ENCODE assay signal across 7 cellular contexts in the genomic region with DNA sequence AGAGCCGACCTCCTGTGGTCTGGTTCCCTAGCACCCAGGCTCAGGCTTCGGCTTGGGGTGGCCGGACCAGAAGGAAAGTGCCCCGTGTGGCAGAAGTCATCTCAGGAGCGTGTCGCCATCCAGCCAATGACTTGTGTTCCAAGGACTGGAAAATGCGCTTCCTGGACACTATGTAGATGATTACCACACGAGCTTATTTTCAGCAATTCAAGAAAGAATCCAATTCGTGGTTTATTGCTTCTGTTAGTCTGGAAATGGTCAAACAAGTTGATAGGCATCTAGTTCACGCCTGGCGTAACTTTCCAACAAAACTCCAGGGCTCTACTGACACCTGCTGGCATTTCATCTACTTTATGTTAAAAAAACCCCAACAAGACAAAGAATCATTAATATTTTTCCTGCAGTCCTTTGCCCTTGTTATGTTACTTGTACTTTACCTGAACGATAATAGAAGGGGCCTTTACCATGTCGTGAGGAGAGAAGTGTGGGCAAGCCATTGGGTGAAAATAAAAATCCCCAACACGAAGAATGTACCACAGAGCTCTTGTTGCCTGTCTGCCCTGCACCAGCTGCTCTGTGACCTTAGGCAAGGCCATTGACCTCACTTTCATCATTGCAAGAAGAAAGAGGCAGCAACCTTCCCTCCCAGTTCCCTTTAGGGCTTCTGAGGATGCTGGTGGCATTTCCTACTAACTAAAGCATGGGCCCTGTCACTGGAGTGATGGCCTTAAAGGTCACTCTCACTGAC.
DNase-seq lines count a peak whose midpoint lies in the region; ATAC-seq and TF ChIP-seq lines count a peak whose summit lies in the region.

No MANE protein-coding gene starts in this region.

- no peak overlapping the region for H3K4me3 ChIP-seq in GM12864 (ENCODE audit: low read depth, low read length)
- no peak overlapping the region for H3K4me3 ChIP-seq in ascending aorta

- peak overlapping the region; percentile 68 for H3K27ac Mint-ChIP-seq in stimulated activated naive B cell treated with anti-CD40 and anti-IgM and Interleukin-4, amounts not matched to agents 10 μg/mL and 1 μg/mL and 100 μg/mL, for 72 hours

- H3K27me3 Mint-ChIP-seq in stimulated activated naive B cell treated with anti-CD40 and anti-IgM and Interleukin-4, amounts not matched to agents 10 μg/mL and 1 μg/mL and 100 μg/mL, for 72 hours: no peaks in the 10 kb centered on the region

- peaks cover 0 to 38% of the 10 kb centered on the region in 2 donors for H3K4me1 Mint-ChIP-seq in stimulated activated naive B cell treated with anti-CD40 and anti-IgM and Interleukin-4, amounts not matched to agents 10 μg/mL and 1 μg/mL and 100 μg/mL, for 72 hours

- H3K9me3 Mint-ChIP-seq in stimulated activated naive B cell treated with anti-CD40 and anti-IgM and Interleukin-4, amounts not matched to agents 10 μg/mL and 1 μg/mL and 100 μg/mL, for 72 hours: peaks cover 0 to 2% of the 10 kb centered on the region in 2 donors

- H3K9me3 ChIP-seq in ascending aorta: no peaks in the 10 kb centered on the region

- TF ChIP-seq CTCF in GM12864 (IDR thresholded peaks at IDR 0.05; ENCODE audit: low read depth, low read length, missing control alignments): peak; percentile 35
- peak; percentile 32 to 58 (median 45) for TF ChIP-seq CTCF in ascending aorta (IDR thresholded peaks at IDR 0.05)

- no peaks in the 10 kb centered on the region for H3K27me3 ChIP-seq in ascending aorta

- no peak for DNase-seq in GM12864 (ENCODE audit: low read depth)
- DNase-seq in NCI-H1092 treated with DMSO at 0.1 percent for 48 hours (lab: John Stamatoyannopoulos, UW): peak; percentile 9
- no peak for DNase-seq in ascending aorta (ENCODE audit: low spot score in 2 of 2)
- DNase-seq in hippocampal formation (lab: John Stamatoyannopoulos, UW): peak; percentile 21 to 32
- peak; percentile 66 for DNase-seq in stimulated activated naive B cell treated with anti-CD40 and anti-IgM and Interleukin-4, amounts not matched to agents 10 μg/mL and 1 μg/mL and 100 μg/mL, for 72 hours
- DNase-seq in effector CD8-positive, alpha-beta T cell (lab: John Stamatoyannopoulos, UW): no peak

- peak overlapping the region in 1 of 2 donors; percentile 30 for H3K27ac ChIP-seq in ascending aorta

- H3K36me3 Mint-ChIP-seq in stimulated activated naive B cell treated with anti-CD40 and anti-IgM and Interleukin-4, amounts not matched to agents 10 μg/mL and 1 μg/mL and 100 μg/mL, for 72 hours: no peaks in the 10 kb centered on the region

- peak; percentile 91 to 93 for ATAC-seq in stimulated activated naive B cell treated with anti-CD40 and anti-IgM and Interleukin-4, amounts not matched to agents 10 μg/mL and 1 μg/mL and 100 μg/mL, for 72 hours (replicated peaks)
- ATAC-seq in HG03442 (IDR thresholded peaks at IDR 0.05; ENCODE audit: unreplicated experiment): no peak

- no peaks in the 10 kb centered on the region for H3K36me3 ChIP-seq in ascending aorta

- intact Hi-C loops in ascending aorta (cut with DNase I): loop anchor here (2.0 to 10.0 kb wide), 6 partner anchors 33 to 1335 kb away; a partner anchor contains a TSS

- H3K4me1 ChIP-seq in ascending aorta: peaks cover 0 to 17% of the 10 kb centered on the region in 2 donors

- peak overlapping the region in 1 of 2 donors; percentile 52 for H3K4me3 Mint-ChIP-seq in stimulated activated naive B cell treated with anti-CD40 and anti-IgM and Interleukin-4, amounts not matched to agents 10 μg/mL and 1 μg/mL and 100 μg/mL, for 72 hours

Comparison
In these comparisons a context has a peak if more than half of its experiments do, and no peak if none do; other contexts are left out.
1. DNase-seq: peak in NCI-H1092 treated with DMSO at 0.1 percent for 48 hours (single experiment), hippocampal formation (2 of 2) and stimulated activated naive B cell treated with anti-CD40 and anti-IgM and Interleukin-4, amounts not matched to agents 10 μg/mL and 1 μg/mL and 100 μg/mL, for 72 hours (single experiment); none in GM12864 (single experiment), ascending aorta (0 of 2) and effector CD8-positive, alpha-beta T cell (single experiment).